In the genomic region with DNA sequence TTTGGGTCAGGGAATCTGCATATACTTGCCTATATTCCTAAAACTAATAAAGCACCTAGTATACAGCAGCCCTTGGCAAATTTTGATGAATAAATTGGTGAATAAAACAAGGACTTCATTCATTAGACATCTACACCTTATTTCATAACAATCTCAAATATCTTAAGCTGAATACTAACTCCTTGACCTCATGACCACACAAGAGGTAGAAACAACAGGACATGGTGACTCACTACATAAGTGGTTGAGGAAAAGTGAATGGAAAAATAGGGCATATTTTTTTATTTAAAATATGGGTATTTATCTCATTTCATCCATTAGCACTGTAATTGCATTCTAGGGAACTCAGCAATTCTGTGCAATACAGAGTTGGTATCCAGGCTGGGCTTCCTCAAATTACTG, we compare ENCODE assay signal across 1 cellular context.
A peak's percentile ranks its signal among the peaks of the same experiment; 100 is the strongest.
TF ChIP-seq lines count a peak whose summit lies in the region.

No MANE protein-coding gene starts in this region.

TF ChIP-seq in SK-N-SH, 30 proteins besides CTCF, POLR2A, EP300 and RAD21 (continued from another document):
- TF ChIP-seq TCF12 (IDR thresholded peaks at IDR 0.05) (peak; percentile 76), MXI1 (IDR thresholded peaks at IDR 0.05; ENCODE audit: low read depth, low read length) (no peak), NFIC (IDR thresholded peaks at IDR 0.05; ENCODE audit: borderline replicate concordance) (peak; percentile 44; the same call in 1 of the 2 replicates), YY1 (IDR thresholded peaks at IDR 0.05; ENCODE audit: low read depth) (no peak), POLR2AphosphoS5 (IDR thresholded peaks at IDR 0.05; ENCODE audit: low read depth, low read length) (peak; percentile 33; the same call in 1 of the 2 replicates), RXRA (IDR thresholded peaks at IDR 0.05; ENCODE audit: borderline replicate concordance, low read depth) (peak; percentile 92), JUND (IDR thresholded peaks at IDR 0.05) (peak; percentile 90), EZH2phosphoT487 (IDR thresholded peaks at IDR 0.05; ENCODE audit: borderline replicate concordance, low read depth) (no peak), MEF2A (IDR thresholded peaks at IDR 0.05; ENCODE audit: borderline replicate concordance, low read depth) (no peak)
- TF ChIP-seq, protein P1, sequence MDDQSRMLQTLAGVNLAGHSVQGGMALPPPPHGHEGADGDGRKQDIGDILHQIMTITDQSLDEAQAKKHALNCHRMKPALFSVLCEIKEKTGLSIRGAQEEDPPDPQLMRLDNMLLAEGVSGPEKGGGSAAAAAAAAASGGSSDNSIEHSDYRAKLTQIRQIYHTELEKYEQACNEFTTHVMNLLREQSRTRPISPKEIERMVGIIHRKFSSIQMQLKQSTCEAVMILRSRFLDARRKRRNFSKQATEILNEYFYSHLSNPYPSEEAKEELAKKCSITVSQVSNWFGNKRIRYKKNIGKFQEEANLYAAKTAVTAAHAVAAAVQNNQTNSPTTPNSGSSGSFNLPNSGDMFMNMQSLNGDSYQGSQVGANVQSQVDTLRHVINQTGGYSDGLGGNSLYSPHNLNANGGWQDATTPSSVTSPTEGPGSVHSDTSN (IDR thresholded peaks at IDR 0.05): peak; percentile 60
